In the genomic region with DNA sequence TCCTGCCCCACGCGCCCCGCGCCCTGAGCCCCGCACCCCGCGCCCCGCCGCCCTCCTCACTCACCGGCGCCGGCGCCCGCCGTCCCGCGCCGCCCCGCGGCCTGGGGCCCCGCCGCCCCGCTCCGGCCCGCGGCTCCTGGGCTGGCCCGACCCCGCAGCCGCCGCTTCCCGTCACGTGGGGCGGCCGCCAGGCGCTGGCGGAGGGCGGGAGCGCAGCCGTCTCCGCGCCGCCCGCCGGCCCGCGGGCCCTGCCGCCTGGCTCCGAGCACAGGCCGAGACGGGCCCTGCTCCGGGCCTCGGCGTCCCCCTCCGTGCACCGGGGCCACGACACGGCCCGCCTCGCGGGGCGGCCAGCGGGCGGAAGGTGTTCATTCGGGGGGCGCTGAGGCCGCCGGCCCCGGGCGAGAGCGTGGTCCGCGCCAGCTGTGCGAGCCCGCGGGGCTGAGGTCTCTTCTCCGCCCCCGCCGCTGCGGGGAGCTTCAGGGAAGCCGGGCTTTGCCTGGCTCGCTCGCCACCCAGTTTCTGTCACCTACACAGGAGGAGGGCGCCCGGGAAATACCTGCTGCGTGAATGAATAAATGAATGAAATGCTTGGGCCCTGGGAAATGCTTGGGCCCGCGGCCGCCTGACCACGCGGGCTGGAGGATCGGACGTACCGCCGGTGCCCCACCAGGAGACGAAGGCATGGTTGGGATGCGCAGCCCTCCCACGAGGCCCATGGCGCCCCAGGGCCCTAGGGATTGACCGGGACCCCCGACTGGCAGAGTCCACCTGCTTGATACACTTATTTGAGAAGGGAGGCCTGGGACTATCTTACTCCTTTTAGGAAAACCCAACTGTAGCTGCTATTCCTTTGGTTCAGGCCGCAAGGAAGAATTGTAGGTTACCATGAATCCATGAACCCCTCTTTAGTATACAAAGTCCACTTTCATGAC, we compare ENCODE assay signal across 8 cellular contexts. TPM values are rescaled to one million over a fixed set of nuclear protein-coding genes. Genes with fewer than 3 reads are reported as not detected.
DNase-seq lines count a peak whose midpoint lies in the region; ATAC-seq, FAIRE-seq and TF ChIP-seq lines count a peak whose summit lies in the region.

A gene with protein sequence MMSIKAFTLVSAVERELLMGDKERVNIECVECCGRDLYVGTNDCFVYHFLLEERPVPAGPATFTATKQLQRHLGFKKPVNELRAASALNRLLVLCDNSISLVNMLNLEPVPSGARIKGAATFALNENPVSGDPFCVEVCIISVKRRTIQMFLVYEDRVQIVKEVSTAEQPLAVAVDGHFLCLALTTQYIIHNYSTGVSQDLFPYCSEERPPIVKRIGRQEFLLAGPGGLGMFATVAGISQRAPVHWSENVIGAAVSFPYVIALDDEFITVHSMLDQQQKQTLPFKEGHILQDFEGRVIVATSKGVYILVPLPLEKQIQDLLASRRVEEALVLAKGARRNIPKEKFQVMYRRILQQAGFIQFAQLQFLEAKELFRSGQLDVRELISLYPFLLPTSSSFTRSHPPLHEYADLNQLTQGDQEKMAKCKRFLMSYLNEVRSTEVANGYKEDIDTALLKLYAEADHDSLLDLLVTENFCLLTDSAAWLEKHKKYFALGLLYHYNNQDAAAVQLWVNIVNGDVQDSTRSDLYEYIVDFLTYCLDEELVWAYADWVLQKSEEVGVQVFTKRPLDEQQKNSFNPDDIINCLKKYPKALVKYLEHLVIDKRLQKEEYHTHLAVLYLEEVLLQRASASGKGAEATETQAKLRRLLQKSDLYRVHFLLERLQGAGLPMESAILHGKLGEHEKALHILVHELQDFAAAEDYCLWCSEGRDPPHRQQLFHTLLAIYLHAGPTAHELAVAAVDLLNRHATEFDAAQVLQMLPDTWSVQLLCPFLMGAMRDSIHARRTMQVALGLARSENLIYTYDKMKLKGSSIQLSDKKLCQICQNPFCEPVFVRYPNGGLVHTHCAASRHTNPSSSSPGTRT (minus strand): TSS at position 175 of the 935 bp plus-strand sequence. CDS start 21,434 bp downstream, outside the sequence.

- H3K36me3 ChIP-seq in KMS-11 (ENCODE audit: insufficient read depth) (no peaks in the 10 kb centered on the region), GM12878 (ENCODE audit: control insufficient read depth in 2 of 2, insufficient read depth in 2 of 2, low read length in 1 of 2) (peaks cover 0 to 8% of the 10 kb centered on the region in 2 experiments; a peak in 2 of 4 replicates), iPS-15b (ENCODE audit: control insufficient read depth, insufficient read depth, low read length) (no peaks in the 10 kb centered on the region), gastrocnemius medialis (no peaks in the 10 kb centered on the region)

- H3K9me3 ChIP-seq in GM12878 (replicated peaks; ENCODE audit: control insufficient read depth, insufficient read depth, low read length) (no peaks in the 10 kb centered on the region), iPS-15b (ENCODE audit: control insufficient read depth, insufficient read depth, low read length) (no peaks in the 10 kb centered on the region), gastrocnemius medialis (no peaks in the 10 kb centered on the region)

- H3K27me3 ChIP-seq in KMS-11 (ENCODE audit: insufficient read depth, low read depth) (no peaks in the 10 kb centered on the region), GM12878 (replicated peaks in 1 of 2; ENCODE audit: control insufficient read depth in 2 of 2, insufficient read depth in 2 of 2, low read length in 1 of 2) (no peaks in the 10 kb centered on the region), iPS-15b (ENCODE audit: control insufficient read depth, insufficient read depth, low read length) (peaks cover 9% of the 10 kb centered on the region), gastrocnemius medialis (no peaks in the 10 kb centered on the region)

- FAIRE-seq in GM12878 (lab: Jason Lieb, UNC): no peak

- peak; percentile 58 for ATAC-seq in GM21786 (IDR thresholded peaks at IDR 0.05; ENCODE audit: unreplicated experiment)
- ATAC-seq in GM12878: peak; percentile 78
- ATAC-seq in gastrocnemius medialis: peak; percentile 74 to 85

- H3K79me2 ChIP-seq in KMS-11 (ENCODE audit: insufficient read depth, low read depth) (peaks cover 31% of the 10 kb centered on the region), GM12878 (ENCODE audit: control insufficient read depth, insufficient read depth, low read length) (peaks cover 55% of the 10 kb centered on the region)

- no peak for TF ChIP-seq EP300 in GM12878 (IDR thresholded peaks at IDR 0.05; ENCODE audit: borderline replicate concordance in 1 of 2, control insufficient read depth in 1 of 2, low read depth in 2 of 2, low read length in 2 of 2)

- RAD21 ChIA-PET in GM12878 (lab: Charles Lee; ENCODE audit: unreplicated experiment): interaction anchor here (0.7 to 2.2 kb wide), 2 partner anchors 8 to 64 kb away, joined by 4 to 9 read pairs; a partner anchor contains a TSS

- H3K4me3 ChIP-seq in GM08714 (ENCODE audit: low read length) (peak within 1 kb of the TSS; percentile 89), KMS-11 (IDR thresholded peaks at IDR 0.05; ENCODE audit: insufficient read depth, low read depth, low read length) (peak within 1 kb of the TSS; percentile 51), GM12878 (peak within 1 kb of the TSS; percentile 88), iPS-15b (ENCODE audit: low read depth, low read length) (peak within 1 kb of the TSS; percentile 84), gastrocnemius medialis (peak within 1 kb of the TSS; percentile 67 to 78 (median 72))

- H3K27ac ChIP-seq in KMS-11 (peak within 1 kb of the TSS; percentile 82), GM12878 (ENCODE audit: control insufficient read depth, insufficient read depth) (peak within 1 kb of the TSS; percentile 86), gastrocnemius medialis (peak within 1 kb of the TSS; percentile 78 to 90 (median 83))

- CTCF ChIA-PET in GM12878 (lab: Yijun Ruan, JAX): interaction anchor here (0.7 to 1.4 kb wide), 3 partner anchors 20 to 215 kb away, joined by 3 read pairs; no protein-coding TSS in a partner anchor

- peaks cover 3% of the 10 kb centered on the region for H3K36me3 Mint-ChIP-seq in T-helper 2 cell treated with Interferon-gamma antibody and Interleukin-4, amounts not matched to agents 5 μg/mL and 100 μg/mL, for 36 hours (ENCODE audit: low read depth)

- H3K9ac ChIP-seq in KMS-11 (peak within 1 kb of the TSS; percentile 98), GM12878 (ENCODE audit: control insufficient read depth, insufficient read depth, low read length) (peak within 1 kb of the TSS; percentile 92), iPS-15b (ENCODE audit: low read depth, low read length) (peak within 1 kb of the TSS; percentile 83)

- H3K4me3 Mint-ChIP-seq in T-helper 2 cell treated with Interferon-gamma antibody and Interleukin-4, amounts not matched to agents 5 μg/mL and 100 μg/mL, for 36 hours: peak within 1 kb of the TSS; percentile 88

- POLR2A ChIA-PET in GM12878 (lab: Charles Lee): interaction anchor here (0.5 to 1.5 kb wide), 4 partner anchors 9 to 895 kb away, joined by 3 to 5 read pairs (median 3); no protein-coding TSS in a partner anchor

- intact Hi-C loops in GM12878 (cut with micrococcal nuclease; ENCODE audit: unreplicated experiment) (loop anchor here (10.0 kb wide), 1 partner anchor 415 kb away; a partner anchor contains a TSS), gastrocnemius medialis (cut with DNase I; ENCODE audit: low total_unique reads) (loop anchor here (10.0 kb wide), 1 partner anchor 865 kb away; a partner anchor contains a TSS)

- in situ Hi-C loops in GM12878 (cut with MboI) (no loop called here), gastrocnemius medialis (cut with MboI; ENCODE audit: low sequenced_read_pairs in 4 of 4) (no loop called here)

- TF ChIP-seq POLR2A in GM12878 (IDR thresholded peaks at IDR 0.05; ENCODE audit: low read depth, low read length) (peak; percentile 79), gastrocnemius medialis (IDR thresholded peaks at IDR 0.05) (peak; percentile 30 to 33)

- no peak for TF ChIP-seq RAD21 in GM12878 (IDR thresholded peaks at IDR 0.05; ENCODE audit: insufficient read depth, low read depth, low read length)

- peak; percentile 67 for DNase-seq in T-helper 2 cell treated with Interferon-gamma antibody and Interleukin-4, amounts not matched to agents 5 μg/mL and 100 μg/mL, for 36 hours (ENCODE audit: low spot score)
- DNase-seq in GM12878 (ENCODE audit: low read depth, low spot score) (no peak), gastrocnemius medialis (peak in 1 of 2 donors; percentile 27), OCI-M2 (lab: John Stamatoyannopoulos, UW; ENCODE audit: unreplicated experiment) (no peak)

- no TSS peak for BruUV-seq in GM12878 (replicated peaks; lab: Mats Ljungman, UMichigan)

- H3K27ac Mint-ChIP-seq in T-helper 2 cell treated with Interferon-gamma antibody and Interleukin-4, amounts not matched to agents 5 μg/mL and 100 μg/mL, for 36 hours: peak within 1 kb of the TSS; percentile 92

- H3K27me3 Mint-ChIP-seq in T-helper 2 cell treated with Interferon-gamma antibody and Interleukin-4, amounts not matched to agents 5 μg/mL and 100 μg/mL, for 36 hours (ENCODE audit: low read depth): no peaks in the 10 kb centered on the region

- no peaks in the 10 kb centered on the region for H4K20me1 ChIP-seq in KMS-11 (ENCODE audit: insufficient read depth)
- H4K20me1 ChIP-seq in GM12878 (ENCODE audit: control insufficient read depth, insufficient read depth): no peaks in the 10 kb centered on the region

- H3K4me2 ChIP-seq in KMS-11 (peak within 1 kb of the TSS; percentile 78), GM12878 (ENCODE audit: control insufficient read depth, insufficient read depth) (peak within 1 kb of the TSS; percentile 99)

- no peaks in the 10 kb centered on the region for H3K9me3 Mint-ChIP-seq in T-helper 2 cell treated with Interferon-gamma antibody and Interleukin-4, amounts not matched to agents 5 μg/mL and 100 μg/mL, for 36 hours

- H2AFZ ChIP-seq in KMS-11 (ENCODE audit: low read depth) (peak within 1 kb of the TSS; percentile 70), GM12878 (ENCODE audit: control insufficient read depth, low read depth, low read length) (peak within 1 kb of the TSS; percentile 81)

- peaks cover 22% of the 10 kb centered on the region for H3K4me1 Mint-ChIP-seq in T-helper 2 cell treated with Interferon-gamma antibody and Interleukin-4, amounts not matched to agents 5 μg/mL and 100 μg/mL, for 36 hours (ENCODE audit: low read depth)

- H3K4me1 ChIP-seq in KMS-11 (ENCODE audit: low read depth, poor library complexity, severe bottlenecking): peaks cover 24% of the 10 kb centered on the region
- H3K4me1 ChIP-seq in GM12878 (ENCODE audit: control insufficient read depth, insufficient read depth, low read length): peaks cover 9% of the 10 kb centered on the region
- peaks cover 15% of the 10 kb centered on the region for H3K4me1 ChIP-seq in iPS-15b (ENCODE audit: control insufficient read depth, insufficient read depth, low read length)
- peaks cover 21 to 27% of the 10 kb centered on the region in 2 donors for H3K4me1 ChIP-seq in gastrocnemius medialis

- WGBS in GM12878 (ENCODE audit: insufficient coverage, insufficient replicate concordance, low lambda C conversion rate, missing lambda C conversion rate): 4% methylated on average over 53 of the region's 101 CpGs

- TF ChIP-seq CTCF in KMS-11 (conservative IDR thresholded peaks at IDR 0.05; ENCODE audit: low read depth, low read length) (no peak), GM12878 (IDR thresholded peaks at IDR 0.05 in 2 of 3, conservative IDR thresholded peaks at IDR 0.05 in 1 of 3; ENCODE audit: control insufficient read depth in 2 of 3, extremely low read depth in 1 of 3, insufficient read depth in 1 of 3, low read depth in 3 of 3, low read length in 3 of 3) (no peak), gastrocnemius medialis (IDR thresholded peaks at IDR 0.05 in 4 of 5, conservative IDR thresholded peaks at IDR 0.05 in 1 of 5) (no peak)

- SMC1A ChIA-PET in GM12878 (lab: Charles Lee; ENCODE audit: uncharacterized antibody, unreplicated experiment): interaction anchor here (0.7 to 5.0 kb wide), 5 partner anchors 9 to 19 kb away, joined by 3 to 25 read pairs (median 4); a partner anchor contains a TSS

RNA-seq across cellular contexts. Expression of the gene that starts here (rescaled TPM):
- total RNA-seq in GM12878 (2013; cell fraction: nucleolus; rRNA removed): 28.5 and 29.8 TPM in 2 replicates
- 27.6 and 30.0 TPM in 2 replicates for total RNA-seq in GM12878 (2014; rRNA removed)
- 21.1 and 22.5 TPM in 2 replicates for total RNA-seq in GM12878 (2014; rRNA removed; fragmentation: Illumina TruSeq; extraction: Trizol)
- total RNA-seq in GM12878 (2021): 35.2 and 37.4 TPM in 2 replicates
- 10.2 TPM for polyA plus RNA-seq in GM12878 (2011; ENCODE audit: low read depth)
- 13.0 and 16.2 TPM in 2 replicates for polyA plus RNA-seq in GM12878 (2011; rRNA removed)
- polyA plus RNA-seq in GM12878 (2011; cell fraction: cytosol; rRNA removed): 20.0 and 21.0 TPM in 2 replicates
- polyA plus RNA-seq in GM12878 (2011; cell fraction: nucleus; rRNA removed): 19.8 and 24.6 TPM in 2 replicates
- polyA plus RNA-seq in GM12878 (2012): 14.5 and 15.6 TPM in 2 replicates
- 23.4 and 28.0 TPM in 2 replicates for polyA plus RNA-seq in GM12878 (2014; fragmentation: Illumina TruSeq; extraction: Trizol)
- 1 to 10 TPM; 7.9 to 8.1 TPM for polyA plus RNA-seq in GM12878 (2014; fragmentation: Nextera tagmentation; extraction: Ambion mirVana)
- polyA plus RNA-seq in GM12878 (2014; rRNA removed): 26.5 and 28.2 TPM in 2 replicates
- polyA plus RNA-seq in GM12878 (2016; fragmentation: Nextera tagmentation; extraction: Ambion mirVana): 10 to 100 TPM in 1 of 2 experiments, 1 to 10 TPM in 1; 8.6 to 24.9 TPM
- polyA minus RNA-seq in GM12878 (2011; rRNA and poly(A)+ RNA removed): 26.4 and 31.2 TPM in 2 replicates
- 12.5 and 13.8 TPM in 2 replicates for polyA minus RNA-seq in GM12878 (2011; cell fraction: cytosol; rRNA and poly(A)+ RNA removed)
- 14.5 and 21.4 TPM in 2 replicates for polyA minus RNA-seq in GM12878 (2011; cell fraction: nucleus; rRNA and poly(A)+ RNA removed)
- 10 to 100 TPM; 19.7 to 28.9 (median 20.3) TPM for total RNA-seq in gastrocnemius medialis
